Comparison of ENCODE assay signal across 11 cellular contexts in genomic region chr3:102089904-102090492, GRCh38.
DNase-seq lines count a peak whose midpoint lies in the region; ATAC-seq, FAIRE-seq and TF ChIP-seq lines count a peak whose summit lies in the region.
"Had no signal": no experiment of that assay in that cellular context is flagged by ENCODE, and none has a peak within 500 bp of the region (broad histone marks: within the 10 kb centered on the region; RNA-seq: fewer than 3 reads in every experiment).

No MANE protein-coding gene starts in this region.

- H3K27me3 Mint-ChIP-seq in activated CD4-positive, alpha-beta memory T cell treated with anti-CD3 and anti-CD28 coated beads, Interleukin-2, amount 10 ng/mL, durations not matched to agents 7 days and 5 days = peaks cover 3% of the 10 kb centered on the region
- H3K27me3 Mint-ChIP-seq in natural killer cell (ENCODE audit: low read depth in 2 of 2) = peaks cover 0 to 2% of the 10 kb centered on the region in 2 donors

- H3K4me1 ChIP-seq in mucosa of rectum (ENCODE audit: control insufficient read depth in 2 of 2, insufficient read depth in 2 of 2, low read length in 2 of 2) = peaks cover 11 to 33% of the 10 kb centered on the region in 2 donors

- FAIRE-seq in bronchial epithelial cell (lab: Jason Lieb, UNC) = no peak

- H3K36me3 ChIP-seq in bronchial epithelial cell (ENCODE audit: control insufficient read depth, insufficient read depth, low read length) (no peaks in the 10 kb centered on the region), mucosa of rectum (ENCODE audit: control insufficient read depth in 2 of 2, insufficient read depth in 2 of 2, low read length in 2 of 2) (no peaks in the 10 kb centered on the region)

- H3K27me3 ChIP-seq in bronchial epithelial cell (ENCODE audit: control insufficient read depth, insufficient read depth, low read length) = no peaks in the 10 kb centered on the region
- no peaks in the 10 kb centered on the region for H3K27me3 ChIP-seq in mucosa of rectum (ENCODE audit: control insufficient read depth in 2 of 2, insufficient read depth in 2 of 2, low read length in 2 of 2)

- peaks cover 54% of the 10 kb centered on the region for H3K4me1 Mint-ChIP-seq in activated CD4-positive, alpha-beta memory T cell treated with anti-CD3 and anti-CD28 coated beads, Interleukin-2, amount 10 ng/mL, durations not matched to agents 7 days and 5 days
- H3K4me1 Mint-ChIP-seq in natural killer cell = peaks cover 0 to 10% of the 10 kb centered on the region in 2 donors

- ATAC-seq in natural killer cell = no peak
- ATAC-seq in GM19397 (IDR thresholded peaks at IDR 0.05; ENCODE audit: unreplicated experiment) = no peak

- no peak overlapping the region for H3K9ac ChIP-seq in mucosa of rectum (ENCODE audit: low read depth in 1 of 2, low read length in 2 of 2)

- H3K9me3 ChIP-seq in mucosa of rectum (ENCODE audit: control insufficient read depth in 2 of 2, low read length in 2 of 2) = no peaks in the 10 kb centered on the region

- H3K9me3 Mint-ChIP-seq in activated CD4-positive, alpha-beta memory T cell treated with anti-CD3 and anti-CD28 coated beads, Interleukin-2, amount 10 ng/mL, durations not matched to agents 7 days and 5 days = peaks cover 3% of the 10 kb centered on the region
- no peaks in the 10 kb centered on the region for H3K9me3 Mint-ChIP-seq in natural killer cell

- no peak for TF ChIP-seq CTCF in AG09309 (IDR thresholded peaks at IDR 0.05; ENCODE audit: control insufficient read depth, insufficient read depth, low read depth, low read length, missing control alignments)
- TF ChIP-seq CTCF in LNCaP clone FGC (IDR thresholded peaks at IDR 0.05; ENCODE audit: control insufficient read depth, extremely low read depth, insufficient read depth) = no peak
- no peak for TF ChIP-seq CTCF in bronchial epithelial cell (IDR thresholded peaks at IDR 0.05; ENCODE audit: insufficient read depth, low read length, severe bottlenecking)
- TF ChIP-seq CTCF in natural killer cell (IDR thresholded peaks at IDR 0.05) = no peak

- POLR2A ChIA-PET in activated CD4-positive, alpha-beta memory T cell treated with anti-CD3 and anti-CD28 coated beads, Interleukin-2, amount 10 ng/mL, durations not matched to agents 7 days and 5 days (lab: Charles Lee) = interaction anchor here (1.1 kb wide), 1 partner anchor 101 kb away, joined by 3 read pairs; no protein-coding TSS in a partner anchor

- peak overlapping the region; percentile 62 to 71 for H3K27ac ChIP-seq in mucosa of rectum (ENCODE audit: low read depth in 2 of 2, low read length in 2 of 2)

- H3K4me3 ChIP-seq in AG09309 (ENCODE audit: control insufficient read depth, low read depth, low read length) (no peak overlapping the region), LNCaP clone FGC (ENCODE audit: low read depth, low read length) (no peak overlapping the region), bronchial epithelial cell (ENCODE audit: low read depth, low read length) (no peak overlapping the region), mucosa of rectum (ENCODE audit: low read length in 2 of 2) (peak overlapping the region in 1 of 2 donors; percentile 16)

- DNase-seq in AG09309 (ENCODE audit: low read depth) (peak; percentile 96), LNCaP clone FGC (ENCODE audit: low read depth) (peak; percentile 75), bronchial epithelial cell (ENCODE audit: low read depth) (peak; percentile 15), T-helper 2 cell (no peak), natural killer cell (no peak)
- no peak for DNase-seq in activated CD4-positive, alpha-beta memory T cell treated with anti-CD3 and anti-CD28 coated beads, Interleukin-2, amount 10 ng/mL, durations not matched to agents 7 days and 5 days
- DNase-seq: cortex of kidney; NCI-H2107; stimulated activated CD8-positive, alpha-beta memory T cell treated with anti-CD3 and anti-CD28 coated beads, Interleukin-4, amount 100 ng/mL, for 48 hours had no signal

- no peak overlapping the region for H3K27ac Mint-ChIP-seq in activated CD4-positive, alpha-beta memory T cell treated with anti-CD3 and anti-CD28 coated beads, Interleukin-2, amount 10 ng/mL, durations not matched to agents 7 days and 5 days
- H3K27ac Mint-ChIP-seq in natural killer cell = no peak overlapping the region

- H3K36me3 Mint-ChIP-seq in activated CD4-positive, alpha-beta memory T cell treated with anti-CD3 and anti-CD28 coated beads, Interleukin-2, amount 10 ng/mL, durations not matched to agents 7 days and 5 days (ENCODE audit: low read depth) = peaks cover 10% of the 10 kb centered on the region
- H3K36me3 Mint-ChIP-seq in natural killer cell = no peaks in the 10 kb centered on the region

- intact Hi-C loops in natural killer cell (cut with micrococcal nuclease) = no loop called here

- H3K4me3 Mint-ChIP-seq in activated CD4-positive, alpha-beta memory T cell treated with anti-CD3 and anti-CD28 coated beads, Interleukin-2, amount 10 ng/mL, durations not matched to agents 7 days and 5 days = no peak overlapping the region
- no peak overlapping the region for H3K4me3 Mint-ChIP-seq in natural killer cell

- CTCF ChIA-PET in activated CD4-positive, alpha-beta memory T cell treated with anti-CD3 and anti-CD28 coated beads, Interleukin-2, amount 10 ng/mL, durations not matched to agents 7 days and 5 days (lab: Charles Lee) = no interaction called here

Comparison
In these comparisons a context has a peak if more than half of its experiments do, and no peak if none do; other contexts are left out.
1. DNase-seq: peak in AG09309 (single experiment), LNCaP clone FGC (single experiment) and bronchial epithelial cell (single experiment); none in T-helper 2 cell (0 of 5), activated CD4-positive, alpha-beta memory T cell treated with anti-CD3 and anti-CD28 coated beads, Interleukin-2, amount 10 ng/mL, durations not matched to agents 7 days and 5 days (single experiment) and natural killer cell (single experiment).